Comparison of ENCODE assay signal across 8 cellular contexts in genomic region chr5:57383093-57383861, GRCh38.
DNase-seq lines count a peak whose midpoint lies in the region; ATAC-seq and TF ChIP-seq lines count a peak whose summit lies in the region.

No MANE protein-coding gene starts in this region.

- peak overlapping the region; percentile 79 for H3K9ac ChIP-seq in adipocyte (ENCODE audit: low read length)

- 33% methylated on average over 9 of the region's 9 CpGs for WGBS in right lobe of liver (ENCODE audit: insufficient coverage, low coverage, low lambda C conversion rate, missing lambda C conversion rate)
- WGBS in esophagus muscularis mucosa = 34% methylated on average over 9 of the region's 9 CpGs

- intact Hi-C loops in right lobe of liver (cut with DNase I) = no loop called here
- intact Hi-C loops in esophagus muscularis mucosa (cut with DNase I) = no loop called here

- no peaks in the 10 kb centered on the region for H3K36me3 ChIP-seq in adipocyte (ENCODE audit: control insufficient read depth, insufficient read depth, low read length, severe bottlenecking)
- no peaks in the 10 kb centered on the region for H3K36me3 ChIP-seq in right lobe of liver
- no peaks in the 10 kb centered on the region for H3K36me3 ChIP-seq in esophagus muscularis mucosa

- H3K27ac ChIP-seq in right lobe of liver (no peak overlapping the region), esophagus muscularis mucosa (replicated peaks in 1 of 4) (no peak overlapping the region)

- peaks cover 10% of the 10 kb centered on the region for H3K4me1 ChIP-seq in adipocyte (ENCODE audit: control insufficient read depth, insufficient read depth, low read length)
- H3K4me1 ChIP-seq in right lobe of liver = no peaks in the 10 kb centered on the region
- peaks cover 0 to 8% (median 0%) of the 10 kb centered on the region in 4 donors for H3K4me1 ChIP-seq in esophagus muscularis mucosa

- DNase-seq in AG10803 (ENCODE audit: low read depth) = peak; percentile 83
- DNase-seq in M059J (ENCODE audit: low read depth) = peak; percentile 96
- DNase-seq in adipocyte (ENCODE audit: low read depth) = peak; percentile 80
- DNase-seq in right lobe of liver = no peak
- no peak for DNase-seq in GM19240 (ENCODE audit: insufficient read length, low spot score)
- no peak for DNase-seq in cerebellar nuclear complex (lab: John Stamatoyannopoulos, UW)
- DNase-seq in esophagus muscularis mucosa (ENCODE audit: extremely low spot score) = no peak

- H3K27ac Mint-ChIP-seq in stimulated activated memory B cell treated with anti-CD40 and anti-IgM and Interleukin-4, amounts not matched to agents 10 μg/mL and 1 μg/mL and 100 μg/mL, for 72 hours = no peak overlapping the region

- H3K27me3 Mint-ChIP-seq in stimulated activated memory B cell treated with anti-CD40 and anti-IgM and Interleukin-4, amounts not matched to agents 10 μg/mL and 1 μg/mL and 100 μg/mL, for 72 hours = no peaks in the 10 kb centered on the region

- no peak for TF ChIP-seq EP300 in esophagus muscularis mucosa (IDR thresholded peaks at IDR 0.05)

- peak in 3 of 4 donors; percentile 36 to 88 (median 44) for ATAC-seq in right lobe of liver
- ATAC-seq in stimulated activated memory B cell treated with anti-CD40 and anti-IgM and Interleukin-4, amounts not matched to agents 10 μg/mL and 1 μg/mL and 100 μg/mL, for 72 hours = no peak

- H3K4me3 ChIP-seq in AG10803 (ENCODE audit: low read length) (peak overlapping the region; percentile 20), adipocyte (ENCODE audit: low read length) (peak overlapping the region; percentile 66), right lobe of liver (no peak overlapping the region), esophagus muscularis mucosa (no peak overlapping the region)

- no peak for TF ChIP-seq POLR2A in right lobe of liver (IDR thresholded peaks at IDR 0.05)
- TF ChIP-seq POLR2A in esophagus muscularis mucosa (IDR thresholded peaks at IDR 0.05; ENCODE audit: low read depth) = no peak

- H3K27me3 ChIP-seq in adipocyte (replicated peaks; ENCODE audit: control insufficient read depth, insufficient read depth, low read length) = no peaks in the 10 kb centered on the region
- no peaks in the 10 kb centered on the region for H3K27me3 ChIP-seq in right lobe of liver
- H3K27me3 ChIP-seq in esophagus muscularis mucosa = no peaks in the 10 kb centered on the region

- H3K9me3 Mint-ChIP-seq in stimulated activated memory B cell treated with anti-CD40 and anti-IgM and Interleukin-4, amounts not matched to agents 10 μg/mL and 1 μg/mL and 100 μg/mL, for 72 hours = peaks cover 3% of the 10 kb centered on the region

- TF ChIP-seq CTCF in AG10803 (conservative IDR thresholded peaks at IDR 0.05; ENCODE audit: low read length) (peak; percentile 58), right lobe of liver (IDR thresholded peaks at IDR 0.05) (peak in 1 of 4 donors; percentile 6), esophagus muscularis mucosa (IDR thresholded peaks at IDR 0.05) (no peak)

- H3K9me3 ChIP-seq in adipocyte (ENCODE audit: control insufficient read depth, low read length) (no peaks in the 10 kb centered on the region), right lobe of liver (no peaks in the 10 kb centered on the region), esophagus muscularis mucosa (no peaks in the 10 kb centered on the region)

- no peaks in the 10 kb centered on the region for H3K4me1 Mint-ChIP-seq in stimulated activated memory B cell treated with anti-CD40 and anti-IgM and Interleukin-4, amounts not matched to agents 10 μg/mL and 1 μg/mL and 100 μg/mL, for 72 hours

- H3K4me3 Mint-ChIP-seq in stimulated activated memory B cell treated with anti-CD40 and anti-IgM and Interleukin-4, amounts not matched to agents 10 μg/mL and 1 μg/mL and 100 μg/mL, for 72 hours = no peak overlapping the region

- H3K36me3 Mint-ChIP-seq in stimulated activated memory B cell treated with anti-CD40 and anti-IgM and Interleukin-4, amounts not matched to agents 10 μg/mL and 1 μg/mL and 100 μg/mL, for 72 hours = no peaks in the 10 kb centered on the region

Comparison
In these comparisons a context has a peak if more than half of its experiments do, and no peak if none do; other contexts are left out.
1. DNase-seq: peak in AG10803 (single experiment), M059J (single experiment) and adipocyte (single experiment); none in right lobe of liver (0 of 3), GM19240 (single experiment), cerebellar nuclear complex (0 of 2) and esophagus muscularis mucosa (single experiment).
2. H3K4me3 ChIP-seq: peak in AG10803 (single experiment) and adipocyte (single experiment); none in right lobe of liver (0 of 3) and esophagus muscularis mucosa (0 of 4).